ENCODE assay signal across 10 cellular contexts in the genomic region with DNA sequence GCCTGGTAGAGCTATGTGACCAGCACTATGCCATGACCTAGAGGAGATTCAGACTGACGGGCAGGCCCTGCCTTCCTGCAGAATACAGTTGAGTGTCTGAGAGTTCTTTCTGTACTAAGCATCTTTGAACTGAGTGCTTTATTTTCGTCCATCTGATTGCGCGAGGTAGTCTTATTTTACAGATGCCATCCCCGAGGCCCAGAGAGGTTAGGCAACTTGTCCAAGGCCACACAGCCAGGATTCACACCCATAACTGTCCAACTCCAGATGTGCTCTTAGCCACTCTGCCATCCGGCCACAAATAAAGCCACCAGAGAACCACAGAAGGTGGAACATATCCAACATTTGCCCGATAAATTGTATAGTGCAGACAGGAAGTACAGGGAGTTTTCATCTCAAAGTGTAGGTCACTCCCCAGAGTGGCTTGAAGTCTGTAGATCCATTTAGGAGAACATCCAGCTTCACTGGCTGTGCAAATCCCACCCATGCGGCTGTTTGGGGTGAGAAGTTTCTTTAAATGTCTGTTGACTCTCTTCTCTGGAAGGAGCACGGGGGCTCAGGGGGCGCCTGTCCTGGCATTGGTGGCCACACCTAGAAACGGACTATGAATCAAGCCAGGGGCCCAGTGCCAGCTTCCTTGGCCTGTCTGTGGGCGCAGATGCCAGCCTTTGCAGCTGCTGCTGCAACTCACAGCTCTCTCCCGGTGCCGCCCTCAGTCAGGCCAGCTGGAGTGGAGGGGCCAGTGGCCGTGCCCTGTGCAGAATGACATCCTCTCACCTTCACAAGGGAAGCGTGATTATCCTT. TPM values are rescaled to one million over a fixed set of nuclear protein-coding genes. Genes with fewer than 3 reads are reported as not detected.
DNase-seq lines count a peak whose midpoint lies in the region; ATAC-seq and TF ChIP-seq lines count a peak whose summit lies in the region.
"Had no signal": no experiment of that assay in that cellular context is flagged by ENCODE, and none has a peak within 500 bp of the region (broad histone marks: within the 10 kb centered on the region; RNA-seq: fewer than 3 reads in every experiment).

No MANE protein-coding gene starts in this region.

- POLR2A ChIA-PET in A673 (lab: Charles Lee; ENCODE audit: low non-redundant PET) (interaction anchor here (0.6 kb wide), 1 partner anchor 1177 kb away, joined by 4 read pairs; no protein-coding TSS in a partner anchor), RWPE1 (lab: Yijun Ruan, JAX; ENCODE audit: low non-redundant PET) (interaction anchor here (0.6 kb wide), 1 partner anchor 77 kb away, joined by 3 read pairs; no protein-coding TSS in a partner anchor)

- CTCF ChIA-PET in A673 (lab: Charles Lee) (no interaction called here), RWPE1 (lab: Yijun Ruan, JAX) (interaction anchor here (0.6 to 3.6 kb wide), 6 partner anchors 9 to 656 kb away, joined by 3 to 19 read pairs (median 4); partner anchors contain the start of gene SLC29A3)
- CTCF ChIA-PET in activated CD8-positive, alpha-beta memory T cell treated with anti-CD3 and anti-CD28 coated beads, Interleukin-2, amount 10 ng/mL, durations not matched to agents 7 days and 5 days (lab: Charles Lee): interaction anchor here (0.9 to 2.2 kb wide), 4 partner anchors 19 to 79 kb away, joined by 3 to 7 read pairs (median 4); no protein-coding TSS in a partner anchor

- no peaks in the 10 kb centered on the region for H3K9me3 ChIP-seq in A673 (ENCODE audit: low read depth, low read length, poor library complexity, severe bottlenecking)
- H3K9me3 ChIP-seq in osteoblast (ENCODE audit: low read depth, low read length): no peaks in the 10 kb centered on the region

- H3K4me2 ChIP-seq in osteoblast (ENCODE audit: insufficient read depth, low read length): peak overlapping the region; percentile 63

- H3K27me3 Mint-ChIP-seq in activated CD8-positive, alpha-beta memory T cell treated with anti-CD3 and anti-CD28 coated beads, Interleukin-2, amount 10 ng/mL, durations not matched to agents 7 days and 5 days: peaks cover 16% of the 10 kb centered on the region
- H3K27me3 Mint-ChIP-seq: activated naive CD8-positive, alpha-beta T cell treated with anti-CD3 and anti-CD28 coated beads, Interleukin-2, amount 10 ng/mL, durations not matched to agents 7 days and 5 days had no signal

- ATAC-seq in activated CD8-positive, alpha-beta memory T cell treated with anti-CD3 and anti-CD28 coated beads, Interleukin-2, amount 10 ng/mL, durations not matched to agents 7 days and 5 days: no peak
- no peak for ATAC-seq in HG02852 (IDR thresholded peaks at IDR 0.05; ENCODE audit: unreplicated experiment)

- DNase-seq in A673 (ENCODE audit: low spot score) (no peak), RWPE1 (ENCODE audit: low spot score) (no peak), globus pallidus (ENCODE audit: low spot score) (peak; percentile 91), osteoblast (ENCODE audit: insufficient read length, low spot score, missing footprints) (peak; percentile 72), NCI-H2029 (lab: John Stamatoyannopoulos, UW) (no peak), activated T-cell treated with anti-CD3 and anti-CD28 coated beads for 4 hours (no peak)
- DNase-seq in activated CD8-positive, alpha-beta memory T cell treated with anti-CD3 and anti-CD28 coated beads, Interleukin-2, amount 10 ng/mL, durations not matched to agents 7 days and 5 days: no peak
- DNase-seq: activated naive CD8-positive, alpha-beta T cell treated with anti-CD3 and anti-CD28 coated beads, Interleukin-2, amount 10 ng/mL, durations not matched to agents 7 days and 5 days had no signal

- H3K4me3 Mint-ChIP-seq in activated CD8-positive, alpha-beta memory T cell treated with anti-CD3 and anti-CD28 coated beads, Interleukin-2, amount 10 ng/mL, durations not matched to agents 7 days and 5 days: no peak overlapping the region
- H3K4me3 Mint-ChIP-seq: activated naive CD8-positive, alpha-beta T cell treated with anti-CD3 and anti-CD28 coated beads, Interleukin-2, amount 10 ng/mL, durations not matched to agents 7 days and 5 days; B cell had no signal

- H3K27ac Mint-ChIP-seq in activated CD8-positive, alpha-beta memory T cell treated with anti-CD3 and anti-CD28 coated beads, Interleukin-2, amount 10 ng/mL, durations not matched to agents 7 days and 5 days: no peak overlapping the region
- H3K27ac Mint-ChIP-seq: activated naive CD8-positive, alpha-beta T cell treated with anti-CD3 and anti-CD28 coated beads, Interleukin-2, amount 10 ng/mL, durations not matched to agents 7 days and 5 days; B cell had no signal

- TF ChIP-seq CTCF in A673 (conservative IDR thresholded peaks at IDR 0.05; ENCODE audit: low read depth, low read length) (no peak), RWPE1 (conservative IDR thresholded peaks at IDR 0.05; ENCODE audit: low read depth) (no peak), osteoblast (IDR thresholded peaks at IDR 0.05; ENCODE audit: extremely low read depth, low read depth, low read length) (no peak)

- no peak overlapping the region for H3K4me3 ChIP-seq in A673 (ENCODE audit: low read depth, low read length, poor library complexity, severe bottlenecking)
- H3K4me3 ChIP-seq in osteoblast (ENCODE audit: insufficient read depth, low read length): peak overlapping the region; percentile 22

- no TSS peak for BruUV-seq in A673 (replicated peaks; lab: Mats Ljungman, UMichigan)

- peak overlapping the region; percentile 36 for H2AFZ ChIP-seq in osteoblast (ENCODE audit: low read length)

- no peaks in the 10 kb centered on the region for H3K27me3 ChIP-seq in A673 (replicated peaks; ENCODE audit: insufficient read depth, low read depth, low read length, poor library complexity)
- no peaks in the 10 kb centered on the region for H3K27me3 ChIP-seq in osteoblast (ENCODE audit: insufficient read depth, low read length)

- H3K36me3 Mint-ChIP-seq in activated CD8-positive, alpha-beta memory T cell treated with anti-CD3 and anti-CD28 coated beads, Interleukin-2, amount 10 ng/mL, durations not matched to agents 7 days and 5 days: no peaks in the 10 kb centered on the region
- H3K36me3 Mint-ChIP-seq: activated naive CD8-positive, alpha-beta T cell treated with anti-CD3 and anti-CD28 coated beads, Interleukin-2, amount 10 ng/mL, durations not matched to agents 7 days and 5 days had no signal

- H4K20me1 ChIP-seq in osteoblast (ENCODE audit: insufficient read depth, low read length): peaks cover 43% of the 10 kb centered on the region

- H3K9me3 Mint-ChIP-seq in activated CD8-positive, alpha-beta memory T cell treated with anti-CD3 and anti-CD28 coated beads, Interleukin-2, amount 10 ng/mL, durations not matched to agents 7 days and 5 days (ENCODE audit: low read depth): no peaks in the 10 kb centered on the region
- H3K9me3 Mint-ChIP-seq: activated naive CD8-positive, alpha-beta T cell treated with anti-CD3 and anti-CD28 coated beads, Interleukin-2, amount 10 ng/mL, durations not matched to agents 7 days and 5 days had no signal

- peaks cover 6% of the 10 kb centered on the region for H3K4me1 Mint-ChIP-seq in activated CD8-positive, alpha-beta memory T cell treated with anti-CD3 and anti-CD28 coated beads, Interleukin-2, amount 10 ng/mL, durations not matched to agents 7 days and 5 days
- H3K4me1 Mint-ChIP-seq: B cell had no signal

- no peaks in the 10 kb centered on the region for H3K36me3 ChIP-seq in A673 (ENCODE audit: insufficient read depth, low read length, poor library complexity, severe bottlenecking)
- H3K36me3 ChIP-seq in osteoblast (ENCODE audit: insufficient read depth, low read length): peaks cover 12% of the 10 kb centered on the region

- H3K79me2 ChIP-seq in osteoblast (ENCODE audit: insufficient read depth, low read length): peaks cover 80% of the 10 kb centered on the region

- intact Hi-C loops in A673 (cut with micrococcal nuclease; ENCODE audit: unreplicated experiment): no loop called here

- H3K4me1 ChIP-seq in A673 (ENCODE audit: insufficient read depth, low read length, poor library complexity, severe bottlenecking) (peaks cover 9% of the 10 kb centered on the region), osteoblast (ENCODE audit: insufficient read depth, low read length) (peaks cover 88% of the 10 kb centered on the region)

- H3K27ac ChIP-seq in A673 (ENCODE audit: low read depth, low read length, poor library complexity, severe bottlenecking) (peak overlapping the region; percentile 30), RWPE1 (peak overlapping the region; percentile 100), osteoblast (ENCODE audit: low read depth, low read length) (peak overlapping the region; percentile 75)

RNA-seq across cellular contexts. Expression of gene CHST3, which starts 11.1 kb away (rescaled TPM):
- total RNA-seq in A673 (2021) (8.7 and 10.0 TPM in 2 replicates), osteoblast (39.5 and 43.1 TPM in 2 replicates)
- total RNA-seq in activated CD8-positive, alpha-beta memory T cell treated with anti-CD3 and anti-CD28 coated beads, Interleukin-2, amount 10 ng/mL, durations not matched to agents 7 days and 5 days: under 1 TPM in 1 of 2 experiments, not detected in 1; 0.05 TPM
- total RNA-seq: activated naive CD8-positive, alpha-beta T cell treated with anti-CD3 and anti-CD28 coated beads, Interleukin-2, amount 10 ng/mL, durations not matched to agents 7 days and 5 days; B cell had no signal

Comparison
In these comparisons a context has a peak if more than half of its experiments do, and no peak if none do; other contexts are left out.
1. DNase-seq: peak in globus pallidus (single experiment) and osteoblast (single experiment); none in A673 (single experiment), RWPE1 (single experiment), NCI-H2029 (single experiment), activated CD8-positive, alpha-beta memory T cell treated with anti-CD3 and anti-CD28 coated beads, Interleukin-2, amount 10 ng/mL, durations not matched to agents 7 days and 5 days (single experiment) and activated T-cell treated with anti-CD3 and anti-CD28 coated beads for 4 hours (single experiment).
2. H3K27ac ChIP-seq: peak in every context shown above with its lines; median percentile 100 in RWPE1; 75 in osteoblast; 30 in A673.